29 cellular contexts compared by ENCODE assay signal in genomic region chr3:157109267-157110141, GRCh38. TPM values are rescaled to one million over a fixed set of nuclear protein-coding genes. Genes with fewer than 3 reads are reported as not detected.
DNase-seq lines count a peak whose midpoint lies in the region; ATAC-seq and TF ChIP-seq lines count a peak whose summit lies in the region.
"Had no signal": no experiment of that assay in that cellular context is flagged by ENCODE, and none has a peak within 500 bp of the region (broad histone marks: within the 10 kb centered on the region; RNA-seq: fewer than 3 reads in every experiment).

No MANE protein-coding gene starts in this region.

- no peak overlapping the region for H3K27ac Mint-ChIP-seq in effector memory CD8-positive, alpha-beta T cell
- H3K27ac Mint-ChIP-seq: activated CD4-positive, alpha-beta T cell treated with anti-CD3 and anti-CD28 coated beads for 36 hours; activated CD8-positive, alpha-beta T cell treated with anti-CD3 and anti-CD28 coated beads for 36 hours; activated naive CD4-positive, alpha-beta T cell treated with anti-CD3 and anti-CD28 coated beads, Interleukin-2, amount 10 ng/mL, durations not matched to agents 7 days and 5 days; activated T-helper 17 cell treated with anti-CD3 and anti-CD28 coated beads, Interleukin-2, amount 50 U/mL, for 72 hours; naive thymus-derived CD4-positive, alpha-beta T cell; T-helper 2 cell treated with Interferon-gamma antibody and Interleukin-4, amounts not matched to agents 5 μg/mL and 100 μg/mL, for 36 hours had no signal

- no peak for TF ChIP-seq CTCF in uterus (IDR thresholded peaks at IDR 0.05)

- H3K27ac ChIP-seq in right cardiac atrium (ENCODE audit: low read length) (peak overlapping the region; percentile 71), uterus (peak overlapping the region; percentile 78 to 88)
- H3K27ac ChIP-seq: adrenal gland, body of pancreas, C4-2B, GM23248, PC-9, skin epidermis, thoracic aorta had no signal

- H3K9me3 ChIP-seq in right cardiac atrium (ENCODE audit: control insufficient read depth, low read length) (no peaks in the 10 kb centered on the region), uterus (no peaks in the 10 kb centered on the region)
- H3K9me3 ChIP-seq: adrenal gland, body of pancreas, thoracic aorta had no signal

- no peak overlapping the region for H3K4me3 Mint-ChIP-seq in effector memory CD8-positive, alpha-beta T cell
- H3K4me3 Mint-ChIP-seq: activated CD4-positive, alpha-beta T cell treated with anti-CD3 and anti-CD28 coated beads for 36 hours; activated CD8-positive, alpha-beta T cell treated with anti-CD3 and anti-CD28 coated beads for 36 hours; activated naive CD4-positive, alpha-beta T cell treated with anti-CD3 and anti-CD28 coated beads, Interleukin-2, amount 10 ng/mL, durations not matched to agents 7 days and 5 days; activated T-helper 17 cell treated with anti-CD3 and anti-CD28 coated beads, Interleukin-2, amount 50 U/mL, for 72 hours; naive thymus-derived CD4-positive, alpha-beta T cell; T-helper 2 cell treated with Interferon-gamma antibody and Interleukin-4, amounts not matched to agents 5 μg/mL and 100 μg/mL, for 36 hours had no signal

- intact Hi-C loops in right cardiac atrium (cut with DNase I): no loop called here
- intact Hi-C loops in uterus (cut with DNase I; ENCODE audit: low total_unique reads): no loop called here
- intact Hi-C loops in posterior cingulate gyrus (cut with DNase I): no loop called here

- peaks cover 3 to 11% of the 10 kb centered on the region in 2 donors for H3K4me1 Mint-ChIP-seq in effector memory CD8-positive, alpha-beta T cell (ENCODE audit: low read depth in 2 of 2)
- H3K4me1 Mint-ChIP-seq: activated T-helper 17 cell treated with anti-CD3 and anti-CD28 coated beads, Interleukin-2, amount 50 U/mL, for 72 hours had no signal

- H3K36me3 ChIP-seq in uterus: no peaks in the 10 kb centered on the region
- H3K36me3 ChIP-seq: adrenal gland, thoracic aorta had no signal

- H3K27me3 Mint-ChIP-seq in effector memory CD8-positive, alpha-beta T cell: no peaks in the 10 kb centered on the region
- H3K27me3 Mint-ChIP-seq: activated CD4-positive, alpha-beta T cell treated with anti-CD3 and anti-CD28 coated beads for 36 hours; activated CD8-positive, alpha-beta T cell treated with anti-CD3 and anti-CD28 coated beads for 36 hours; activated T-helper 17 cell treated with anti-CD3 and anti-CD28 coated beads, Interleukin-2, amount 50 U/mL, for 72 hours; naive thymus-derived CD4-positive, alpha-beta T cell had no signal

- H3K27me3 ChIP-seq in right cardiac atrium (ENCODE audit: control insufficient read depth, insufficient read depth) (no peaks in the 10 kb centered on the region), uterus (no peaks in the 10 kb centered on the region)
- H3K27me3 ChIP-seq: adrenal gland, body of pancreas had no signal

- H3K36me3 Mint-ChIP-seq in effector memory CD8-positive, alpha-beta T cell (ENCODE audit: insufficient read depth): no peaks in the 10 kb centered on the region
- H3K36me3 Mint-ChIP-seq: activated naive CD4-positive, alpha-beta T cell treated with anti-CD3 and anti-CD28 coated beads, Interleukin-2, amount 10 ng/mL, durations not matched to agents 7 days and 5 days; naive thymus-derived CD4-positive, alpha-beta T cell had no signal

- 41% methylated on average over 7 of the region's 7 CpGs for WGBS in right cardiac atrium

- no peaks in the 10 kb centered on the region for H3K9me3 Mint-ChIP-seq in effector memory CD8-positive, alpha-beta T cell
- H3K9me3 Mint-ChIP-seq: activated CD8-positive, alpha-beta T cell treated with anti-CD3 and anti-CD28 coated beads for 36 hours; activated naive CD4-positive, alpha-beta T cell treated with anti-CD3 and anti-CD28 coated beads, Interleukin-2, amount 10 ng/mL, durations not matched to agents 7 days and 5 days; activated T-helper 17 cell treated with anti-CD3 and anti-CD28 coated beads, Interleukin-2, amount 50 U/mL, for 72 hours; naive thymus-derived CD4-positive, alpha-beta T cell; T-helper 2 cell treated with Interferon-gamma antibody and Interleukin-4, amounts not matched to agents 5 μg/mL and 100 μg/mL, for 36 hours had no signal

- H3K4me1 ChIP-seq in right cardiac atrium (ENCODE audit: control insufficient read depth, insufficient read depth, low read length): peaks cover 17% of the 10 kb centered on the region
- H3K4me1 ChIP-seq in uterus: peaks cover 9 to 25% of the 10 kb centered on the region in 2 donors

- ATAC-seq in right cardiac atrium: peak; percentile 80 to 88
- ATAC-seq in effector memory CD8-positive, alpha-beta T cell (replicated peaks): no peak
- ATAC-seq: activated CD4-positive, alpha-beta T cell treated with anti-CD3 and anti-CD28 coated beads for 36 hours; activated CD8-positive, alpha-beta T cell treated with anti-CD3 and anti-CD28 coated beads for 36 hours; activated T-helper 17 cell treated with anti-CD3 and anti-CD28 coated beads, Interleukin-2, amount 50 U/mL, for 72 hours; body of pancreas; left lobe of liver; naive thymus-derived CD4-positive, alpha-beta T cell; stimulated activated naive CD8-positive, alpha-beta T cell treated with anti-CD3 and anti-CD28 coated beads, Interleukin-15, Interleukin-2, amounts not matched to agents 100 U/mL and 50 U/mL, for 24 hours had no signal

- H3K4me3 ChIP-seq in right cardiac atrium (ENCODE audit: low read length): no peak overlapping the region
- no peak overlapping the region for H3K4me3 ChIP-seq in uterus
- H3K4me3 ChIP-seq: adrenal gland, body of pancreas, GM23248, PC-9, skin epidermis, thoracic aorta had no signal

- TF ChIP-seq POLR2A in erythroblast (IDR thresholded peaks at IDR 0.05; ENCODE audit: low read length) (no peak), uterus (IDR thresholded peaks at IDR 0.05) (no peak)

- DNase-seq in NCI-H748 (lab: John Stamatoyannopoulos, UW; ENCODE audit: unreplicated experiment) (peak; percentile 42), NCI-H748 treated with DMSO at 0.1 percent for 48 hours (lab: John Stamatoyannopoulos, UW) (no peak), erythroblast (lab: John Stamatoyannopoulos, UW) (peak; percentile 55 to 78), right cardiac atrium (peak; percentile 69 to 83 (median 81)), uterus (no peak), posterior cingulate gyrus (no peak), mucosa of gallbladder (ENCODE audit: low spot score) (no peak)
- DNase-seq in effector memory CD8-positive, alpha-beta T cell: no peak
- DNase-seq: activated CD4-positive, alpha-beta T cell treated with anti-CD3 and anti-CD28 coated beads for 36 hours; activated CD8-positive, alpha-beta T cell treated with anti-CD3 and anti-CD28 coated beads for 36 hours; activated naive CD4-positive, alpha-beta T cell treated with anti-CD3 and anti-CD28 coated beads, Interleukin-2, amount 10 ng/mL, durations not matched to agents 7 days and 5 days; adrenal gland; body of pancreas; DND-41; GF-D8; GM23248; naive thymus-derived CD4-positive, alpha-beta T cell; NCI-H1436; NCI-H446 treated with DMSO at 0.1 percent for 48 hours; occipital lobe; SHP77; stimulated activated naive CD8-positive, alpha-beta T cell treated with anti-CD3 and anti-CD28 coated beads, Interleukin-15, Interleukin-2, amounts not matched to agents 100 U/mL and 50 U/mL, for 24 hours had no signal

RNA-seq across cellular contexts. Expression of gene CCNL1, which starts 50.4 kb away (rescaled TPM):
- 10 to 100 TPM; 30.1 to 60.6 (median 41.2) TPM for total RNA-seq in right cardiac atrium
- polyA plus RNA-seq in right cardiac atrium: 39.4 TPM
- 100 to 1,000 TPM; 100 to 252 (median 155) TPM for total RNA-seq in uterus
- 96.7 TPM for total RNA-seq in mucosa of gallbladder

Comparison
In these comparisons a context has a peak if more than half of its experiments do, and no peak if none do; other contexts are left out.
1. DNase-seq: peak in NCI-H748 (single experiment), erythroblast (2 of 2) and right cardiac atrium (3 of 3); none in NCI-H748 treated with DMSO at 0.1 percent for 48 hours (single experiment), uterus (0 of 2), posterior cingulate gyrus (0 of 10), effector memory CD8-positive, alpha-beta T cell (0 of 3) and mucosa of gallbladder (single experiment).